In the genomic region with DNA sequence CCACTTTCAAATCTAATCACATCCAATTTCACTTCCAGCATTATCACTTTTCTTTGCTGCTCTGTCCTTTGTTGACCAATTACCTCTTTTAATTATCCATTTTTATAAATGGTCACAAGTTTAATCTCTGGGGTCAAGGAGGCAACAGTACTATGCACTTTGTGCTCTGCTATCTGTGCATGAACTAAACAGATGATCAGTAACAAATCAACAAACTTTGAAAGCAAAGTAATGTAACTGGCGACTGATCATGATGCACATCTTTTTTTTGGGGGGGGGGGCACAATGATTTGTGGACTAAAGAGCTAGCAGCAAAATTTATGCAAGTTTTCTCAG, we compare ENCODE assay signal across 10 cellular contexts. TPM values are rescaled to one million over a fixed set of nuclear protein-coding genes. Genes with fewer than 3 reads are reported as not detected.
DNase-seq lines count a peak whose midpoint lies in the region; ATAC-seq and TF ChIP-seq lines count a peak whose summit lies in the region.
"Had no signal": no experiment of that assay in that cellular context is flagged by ENCODE, and none has a peak within 500 bp of the region (broad histone marks: within the 10 kb centered on the region; RNA-seq: fewer than 3 reads in every experiment).

No MANE protein-coding gene starts in this region.

- H3K4me3 ChIP-seq in DND-41 (ENCODE audit: low read depth in 1 of 2, low read length in 2 of 2): no peak overlapping the region

- no peak for DNase-seq in DND-41
- DNase-seq in M059J (ENCODE audit: low read depth): peak; percentile 5
- no peak for DNase-seq in neural crest cell (ENCODE audit: low read depth, low spot score)
- no peak for DNase-seq in NOMO-1 treated with dmso at 0.1 percent for 144 hours (lab: John Stamatoyannopoulos, UW; ENCODE audit: unreplicated experiment)
- DNase-seq in NCI-H1092 treated with DMSO at 0.1 percent for 48 hours (lab: John Stamatoyannopoulos, UW): no peak
- DNase-seq in activated CD8-positive, alpha-beta memory T cell treated with anti-CD3 and anti-CD28 coated beads, Interleukin-2, amount 50 U/mL, for 4 hours: no peak
- DNase-seq: activated CD4-positive, alpha-beta T cell treated with anti-CD3 and anti-CD28 coated beads, Interleukin-2, amount 50 U/mL, for 48 hours; esophagus squamous epithelium; NCI-H226 had no signal

- H2AFZ ChIP-seq in DND-41 (ENCODE audit: low read depth, low read length): no peak overlapping the region

- peaks cover 33% of the 10 kb centered on the region for H3K36me3 Mint-ChIP-seq in brain
- H3K36me3 Mint-ChIP-seq in neural crest cell (ENCODE audit: low read depth): peaks cover 6% of the 10 kb centered on the region

- peaks cover 0 to 13% (median 3%) of the 10 kb centered on the region in 5 experiments for H3K9me3 Mint-ChIP-seq in brain
- no peaks in the 10 kb centered on the region for H3K9me3 Mint-ChIP-seq in neural crest cell

- no peaks in the 10 kb centered on the region for H3K27me3 ChIP-seq in DND-41 (ENCODE audit: insufficient read depth, low read length, poor library complexity)
- H3K27me3 ChIP-seq: esophagus squamous epithelium had no signal

- H3K27me3 Mint-ChIP-seq in brain (peaks cover 18% of the 10 kb centered on the region), neural crest cell (ENCODE audit: low read depth) (no peaks in the 10 kb centered on the region)

- TF ChIP-seq CTCF in DND-41 (IDR thresholded peaks at IDR 0.05; ENCODE audit: borderline replicate concordance, extremely low read depth, low read length, poor library complexity, severe bottlenecking): no peak
- TF ChIP-seq CTCF in brain (conservative IDR thresholded peaks at IDR 0.05): no peak
- TF ChIP-seq CTCF in neural crest cell (conservative IDR thresholded peaks at IDR 0.05): no peak

- no peak for ATAC-seq in DND-41 (ENCODE audit: insufficient read depth, low read depth)

- peak overlapping the region; percentile 15 to 99 (median 95) for H3K27ac Mint-ChIP-seq in brain
- no peak overlapping the region for H3K27ac Mint-ChIP-seq in neural crest cell (ENCODE audit: unreplicated experiment)

- H3K4me3 Mint-ChIP-seq in brain: peak overlapping the region; percentile 91 to 98 (median 96)
- H3K4me3 Mint-ChIP-seq in neural crest cell: peak overlapping the region; percentile 98

- H3K9me3 ChIP-seq in DND-41 (ENCODE audit: insufficient read depth, low read length, severe bottlenecking): no peaks in the 10 kb centered on the region
- H3K9me3 ChIP-seq: esophagus squamous epithelium had no signal

- H3K4me2 ChIP-seq in DND-41 (ENCODE audit: insufficient read depth, low read length): peak overlapping the region; percentile 80; the same call in 1 of the 2 replicates

- H3K79me2 ChIP-seq in DND-41 (ENCODE audit: insufficient read depth, low read length): peaks cover 74% of the 10 kb centered on the region

- peaks cover 11% of the 10 kb centered on the region; the same call in 1 of the 2 replicates for H4K20me1 ChIP-seq in DND-41 (ENCODE audit: insufficient read depth, low read length)

- H3K4me1 ChIP-seq in DND-41 (ENCODE audit: insufficient read depth, low read length): peaks cover 61% of the 10 kb centered on the region

- H3K36me3 ChIP-seq in DND-41 (ENCODE audit: insufficient read depth, low read length): peaks cover 44% of the 10 kb centered on the region

- peaks cover 65% of the 10 kb centered on the region for H3K4me1 Mint-ChIP-seq in brain
- H3K4me1 Mint-ChIP-seq in neural crest cell: peaks cover 46% of the 10 kb centered on the region

- H3K27ac ChIP-seq in DND-41 (ENCODE audit: low read length): no peak overlapping the region

- H3K9ac ChIP-seq in DND-41 (ENCODE audit: low read depth, low read length): no peak overlapping the region; the same call in 1 of the 2 replicates

RNA-seq across cellular contexts. Expression of a gene that starts 1.5 kb away (rescaled TPM):
- total RNA-seq in M059J (2014; rRNA removed; shearing (Covaris generic)): 165 and 205 TPM in 2 replicates
- polyA plus RNA-seq in brain (ENCODE audit: insufficient read depth, low read depth, low replicate concordance): 73.8 TPM
- 137 and 166 TPM in 2 replicates for total RNA-seq in neural crest cell

RNA-seq across cellular contexts. Expression of a gene that starts 8.1 kb away (rescaled TPM):
- total RNA-seq in M059J (2014; rRNA removed; shearing (Covaris generic)): 0.96 and 2.6 TPM in 2 replicates
- 0.97 TPM for polyA plus RNA-seq in brain (ENCODE audit: insufficient read depth, low read depth, low replicate concordance)
- total RNA-seq in neural crest cell: 11.6 and 11.7 TPM in 2 replicates
